Comparison of ENCODE assay signal across 2 cellular contexts in the genomic region with DNA sequence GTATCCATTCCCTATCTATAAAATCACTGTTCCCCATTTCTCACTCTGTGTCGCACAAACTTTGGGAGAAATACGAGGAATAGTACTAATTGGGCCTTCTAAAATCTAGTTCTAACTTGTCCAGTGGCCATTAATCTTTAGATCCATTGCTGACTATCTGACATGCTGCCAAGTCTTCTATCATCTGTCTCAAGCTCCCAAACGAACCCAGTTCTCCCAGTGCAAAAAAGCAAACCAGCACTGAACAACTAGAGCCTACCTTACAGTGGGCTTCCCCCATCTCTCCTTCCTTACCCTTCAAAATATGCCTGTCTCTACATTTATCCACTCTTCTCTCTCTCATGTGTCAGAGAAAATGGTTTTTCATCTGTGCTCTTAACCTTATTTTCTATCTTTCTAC.
TF ChIP-seq lines count a peak whose summit lies in the region.

No MANE protein-coding gene starts in this region.

TF ChIP-seq in HepG2, 621 proteins besides CTCF, POLR2A, EP300 and RAD21:
- TF ChIP-seq, protein P1, sequence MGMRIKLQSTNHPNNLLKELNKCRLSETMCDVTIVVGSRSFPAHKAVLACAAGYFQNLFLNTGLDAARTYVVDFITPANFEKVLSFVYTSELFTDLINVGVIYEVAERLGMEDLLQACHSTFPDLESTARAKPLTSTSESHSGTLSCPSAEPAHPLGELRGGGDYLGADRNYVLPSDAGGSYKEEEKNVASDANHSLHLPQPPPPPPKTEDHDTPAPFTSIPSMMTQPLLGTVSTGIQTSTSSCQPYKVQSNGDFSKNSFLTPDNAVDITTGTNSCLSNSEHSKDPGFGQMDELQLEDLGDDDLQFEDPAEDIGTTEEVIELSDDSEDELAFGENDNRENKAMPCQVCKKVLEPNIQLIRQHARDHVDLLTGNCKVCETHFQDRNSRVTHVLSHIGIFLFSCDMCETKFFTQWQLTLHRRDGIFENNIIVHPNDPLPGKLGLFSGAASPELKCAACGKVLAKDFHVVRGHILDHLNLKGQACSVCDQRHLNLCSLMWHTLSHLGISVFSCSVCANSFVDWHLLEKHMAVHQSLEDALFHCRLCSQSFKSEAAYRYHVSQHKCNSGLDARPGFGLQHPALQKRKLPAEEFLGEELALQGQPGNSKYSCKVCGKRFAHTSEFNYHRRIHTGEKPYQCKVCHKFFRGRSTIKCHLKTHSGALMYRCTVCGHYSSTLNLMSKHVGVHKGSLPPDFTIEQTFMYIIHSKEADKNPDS (CRISPR knock-in tag; IDR thresholded peaks at IDR 0.05): no peak
- peak; percentile 89 for TF ChIP-seq ZNF317 (CRISPR knock-in tag; IDR thresholded peaks at IDR 0.05)

TF ChIP-seq in K562, 482 proteins besides CTCF, POLR2A, EP300 and RAD21:
- TF ChIP-seq MEIS2 (IDR thresholded peaks at IDR 0.05; ENCODE audit: partially characterized antibody): peak; percentile 10
- no peak for TF ChIP-seq POLR3A (IDR thresholded peaks at IDR 0.05; ENCODE audit: borderline replicate concordance, extremely low read depth, insufficient read depth, insufficient read length)
